24 cellular contexts compared by ENCODE assay signal in the genomic region with DNA sequence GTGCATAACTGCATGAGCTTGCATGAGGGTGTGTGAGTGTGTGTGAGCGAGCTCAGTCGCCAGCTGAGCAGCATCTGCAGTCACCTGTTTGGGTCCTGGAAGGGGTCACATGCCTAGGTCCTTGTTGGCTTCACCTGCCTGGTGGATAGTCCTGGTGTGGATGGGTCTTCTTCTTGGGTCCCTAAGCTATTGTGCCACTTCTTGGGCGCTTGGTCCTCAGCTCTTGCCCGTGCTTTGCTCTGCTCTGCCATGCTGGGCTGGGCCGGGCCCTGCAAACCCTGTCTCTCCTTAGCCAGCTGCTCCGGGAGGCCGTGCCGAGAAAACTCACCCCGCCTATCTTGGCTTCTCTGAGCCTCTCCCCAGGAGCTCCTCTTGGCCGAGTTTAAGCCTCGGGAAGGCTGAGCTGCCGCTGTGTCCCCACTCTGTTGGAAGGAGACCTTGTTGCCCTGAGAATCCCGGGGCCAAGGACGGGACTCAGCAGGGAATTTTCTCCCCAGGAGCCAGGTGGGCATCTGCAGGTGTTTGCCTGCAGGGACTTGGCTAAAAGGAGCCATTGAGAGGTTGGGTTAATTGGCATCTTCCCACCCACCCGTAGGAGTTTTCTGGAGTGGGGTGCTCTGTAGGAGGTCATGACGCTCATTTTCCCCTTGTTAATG.
DNase-seq lines count a peak whose midpoint lies in the region; ATAC-seq and TF ChIP-seq lines count a peak whose summit lies in the region.
"Had no signal": no experiment of that assay in that cellular context is flagged by ENCODE, and none has a peak within 500 bp of the region (broad histone marks: within the 10 kb centered on the region; RNA-seq: fewer than 3 reads in every experiment).

No MANE protein-coding gene starts in this region.

- H3K27ac Mint-ChIP-seq in H9 (no peak overlapping the region), endodermal cell (no peak overlapping the region)
- H3K27ac Mint-ChIP-seq: activated naive CD4-positive, alpha-beta T cell treated with anti-CD3 and anti-CD28 coated beads, Interleukin-2, amount 10 ng/mL, durations not matched to agents 7 days and 5 days; B cell; HFFc6; IgD-negative memory B cell had no signal

- no peak overlapping the region for H2AK5ac ChIP-seq in H9 (ENCODE audit: insufficient read length, low read length)

- H3T11ph ChIP-seq in H9 (ENCODE audit: low read length): no peak overlapping the region

- H3K79me1 ChIP-seq in H9 (ENCODE audit: insufficient read depth, low read depth, low read length, poor library complexity, severe bottlenecking): no peaks in the 10 kb centered on the region

- no peak overlapping the region for H2BK15ac ChIP-seq in H9 (ENCODE audit: low read depth, low read length)

- H3K9ac ChIP-seq in H9 (ENCODE audit: extremely low read depth, insufficient read length, low read length) (no peak overlapping the region), endodermal cell (ENCODE audit: extremely low read depth, low read length, poor library complexity, severe bottlenecking) (no peak overlapping the region)

- peak; percentile 2 for DNase-seq in NCI-H2171 treated with DMSO at 0.1 percent for 48 hours (lab: John Stamatoyannopoulos, UW)
- DNase-seq in NCI-H2171 (lab: John Stamatoyannopoulos, UW): no peak
- peak; percentile 19 for DNase-seq in H9
- DNase-seq in endodermal cell: peak; percentile 43
- peak; percentile 58 for DNase-seq in sciatic nerve (ENCODE audit: low spot score)
- DNase-seq in NCI-H1694 (lab: John Stamatoyannopoulos, UW): no peak
- DNase-seq in HCEC 1CT: no peak
- DNase-seq: activated CD4-positive, alpha-beta T cell treated with anti-CD3 and anti-CD28 coated beads, Interleukin-2, amount 50 U/mL, for 4 hours; activated naive CD4-positive, alpha-beta T cell treated with anti-CD3 and anti-CD28 coated beads, Interleukin-2, amount 10 ng/mL, durations not matched to agents 7 days and 5 days; cerebellar nuclear complex; EL; HFFc6; MM.1S; NCI-H187; NCI-H446 treated with DMSO at 0.1 percent for 48 hours; NK-92 treated with Interleukin-12 subunit alpha and Interleukin-12 subunit beta, amount 100 ng/mL, for 24 hours; stimulated activated CD4-positive, alpha-beta T cell treated with anti-CD3 and anti-CD28 coated beads, Interleukin-12 subunit alpha, Interleukin-12 subunit beta, amount 100 ng/mL, for 4 hours; WERI-Rb-1 had no signal

- no peaks in the 10 kb centered on the region for H3K9me3 ChIP-seq in H9 (ENCODE audit: control insufficient read depth, low read depth, low read length)
- H3K9me3 ChIP-seq in endodermal cell (ENCODE audit: control insufficient read depth, low read length): no peaks in the 10 kb centered on the region

- peak overlapping the region; percentile 1 for H3K56ac ChIP-seq in H9 (ENCODE audit: insufficient read length, low read depth, low read length)

- H3K27ac ChIP-seq in H9 (ENCODE audit: insufficient read length, low read depth, low read length): no peak overlapping the region
- H3K27ac ChIP-seq in endodermal cell (ENCODE audit: low read depth, low read length): no peak overlapping the region
- H3K27ac ChIP-seq: SK-N-MC, WERI-Rb-1 had no signal

- no peak overlapping the region for H3K18ac ChIP-seq in H9 (ENCODE audit: insufficient read length, low read depth, low read length)

- H3K4me3 ChIP-seq in endodermal cell (ENCODE audit: low read length): no peak overlapping the region
- H3K4me3 ChIP-seq: SK-N-MC had no signal

- H3K9me3 Mint-ChIP-seq in H9 (peaks cover 3 to 4% of the 10 kb centered on the region in 2 experiments; a peak in 3 of 5 replicates), endodermal cell (peaks cover under 1% of the 10 kb centered on the region)
- H3K9me3 Mint-ChIP-seq: IgD-negative memory B cell had no signal

- no peak overlapping the region for H3K4me2 ChIP-seq in H9 (ENCODE audit: insufficient read depth, insufficient read length, low read length)

- no peak overlapping the region for H2AFZ ChIP-seq in H9 (ENCODE audit: low read length)

- TF ChIP-seq CTCF in H9 (conservative IDR thresholded peaks at IDR 0.05) (no peak), endodermal cell (conservative IDR thresholded peaks at IDR 0.05) (no peak)

- H3K4ac ChIP-seq in H9 (ENCODE audit: low read depth, low read length): no peak overlapping the region

- no peaks in the 10 kb centered on the region for H3K79me2 ChIP-seq in H9 (ENCODE audit: insufficient read depth, low read length)

- peak overlapping the region; percentile 15 for H4K5ac ChIP-seq in H9 (ENCODE audit: insufficient read length, low read depth, low read length)

- no peak for ATAC-seq in sciatic nerve
- ATAC-seq in GM18519 (IDR thresholded peaks at IDR 0.05; ENCODE audit: low FRiP score, unreplicated experiment): no peak
- ATAC-seq: Panc1 had no signal

- no peaks in the 10 kb centered on the region for H3K36me3 ChIP-seq in endodermal cell (ENCODE audit: control insufficient read depth, insufficient read depth, low read length)
- H3K36me3 ChIP-seq: WERI-Rb-1 had no signal

- peaks cover 0 to 11% of the 10 kb centered on the region in 2 experiments; a peak in 3 of 4 replicates for H3K4me1 Mint-ChIP-seq in H9
- no peaks in the 10 kb centered on the region for H3K4me1 Mint-ChIP-seq in endodermal cell
- H3K4me1 Mint-ChIP-seq: activated naive CD4-positive, alpha-beta T cell treated with anti-CD3 and anti-CD28 coated beads, Interleukin-2, amount 10 ng/mL, durations not matched to agents 7 days and 5 days; B cell; IgD-negative memory B cell had no signal

- no peak overlapping the region; the same call in 1 of the 2 replicates for H3K14ac ChIP-seq in H9 (ENCODE audit: insufficient read depth, low read length)

- no peaks in the 10 kb centered on the region for H3K27me3 ChIP-seq in H9 (ENCODE audit: insufficient read depth, low read length)
- no peaks in the 10 kb centered on the region for H3K27me3 ChIP-seq in endodermal cell (ENCODE audit: control insufficient read depth, insufficient read depth, low read length, poor library complexity, severe bottlenecking)

- peaks cover 0 to 3% (median 0%) of the 10 kb centered on the region in 3 experiments; a peak in 1 of 7 replicates for H3K36me3 Mint-ChIP-seq in H9 (ENCODE audit: insufficient read depth in 1 of 3, low read depth in 3 of 3)
- H3K36me3 Mint-ChIP-seq in endodermal cell (ENCODE audit: low read depth): no peaks in the 10 kb centered on the region
- H3K36me3 Mint-ChIP-seq: activated naive CD4-positive, alpha-beta T cell treated with anti-CD3 and anti-CD28 coated beads, Interleukin-2, amount 10 ng/mL, durations not matched to agents 7 days and 5 days; IgD-negative memory B cell had no signal

- no peak overlapping the region for H3K4me3 Mint-ChIP-seq in H9
- no peak overlapping the region for H3K4me3 Mint-ChIP-seq in endodermal cell
- H3K4me3 Mint-ChIP-seq: activated naive CD4-positive, alpha-beta T cell treated with anti-CD3 and anti-CD28 coated beads, Interleukin-2, amount 10 ng/mL, durations not matched to agents 7 days and 5 days; B cell; HFFc6; IgD-negative memory B cell; neural crest cell had no signal

- no peaks in the 10 kb centered on the region for H4K20me1 ChIP-seq in H9 (ENCODE audit: control insufficient read depth, insufficient read depth, insufficient read length)

- peak overlapping the region; percentile 24 for H3K23ac ChIP-seq in H9 (ENCODE audit: insufficient read length, low read depth, low read length)

- no peak overlapping the region for H2BK12ac ChIP-seq in H9 (ENCODE audit: insufficient read length, low read depth, low read length)

- H2BK5ac ChIP-seq in H9 (ENCODE audit: insufficient read length, low read length): no peak overlapping the region

- no peaks in the 10 kb centered on the region for H3K27me3 Mint-ChIP-seq in H9 (ENCODE audit: low read depth)
- H3K27me3 Mint-ChIP-seq in endodermal cell (ENCODE audit: insufficient read depth): no peaks in the 10 kb centered on the region
- H3K27me3 Mint-ChIP-seq: activated naive CD4-positive, alpha-beta T cell treated with anti-CD3 and anti-CD28 coated beads, Interleukin-2, amount 10 ng/mL, durations not matched to agents 7 days and 5 days; B cell had no signal

- WGBS in H9 (ENCODE audit: extremely low coverage, insufficient read length, low lambda C conversion rate): no CpG with 5 or more reads among the region's 16 CpGs
- WGBS in endodermal cell (ENCODE audit: insufficient coverage in 1 of 2, insufficient read length in 1 of 2), 2 experiments: 91 to 92% methylated on average over 10 to 16 of the region's 16 CpGs

- intact Hi-C loops in sciatic nerve (cut with DNase I): no loop called here

- no peaks in the 10 kb centered on the region for H3K4me1 ChIP-seq in H9 (ENCODE audit: insufficient read depth, low read length)
- no peaks in the 10 kb centered on the region for H3K4me1 ChIP-seq in endodermal cell (ENCODE audit: control insufficient read depth, insufficient read depth, low read length)

- H4K91ac ChIP-seq in H9 (ENCODE audit: insufficient read length, low read depth, low read length): no peak overlapping the region

- H4K8ac ChIP-seq in H9 (replicated peaks; ENCODE audit: insufficient read length, low read depth, low read length): no peak overlapping the region

- H2BK20ac ChIP-seq in H9 (ENCODE audit: low read depth, low read length, poor library complexity, severe bottlenecking): no peak overlapping the region

- H3K23me2 ChIP-seq in H9 (ENCODE audit: insufficient read length, low read depth, low read length, poor library complexity, severe bottlenecking): no peaks in the 10 kb centered on the region

- no peak overlapping the region for H2BK120ac ChIP-seq in H9 (ENCODE audit: low read depth, low read length, poor library complexity, severe bottlenecking)

Comparison
In these comparisons a context has a peak if more than half of its experiments do, and no peak if none do; other contexts are left out.
1. DNase-seq: peak in NCI-H2171 treated with DMSO at 0.1 percent for 48 hours (single experiment), H9 (single experiment), endodermal cell (single experiment) and sciatic nerve (single experiment); none in NCI-H2171 (single experiment), NCI-H1694 (single experiment) and HCEC 1CT (single experiment).